Comparison of ENCODE assay signal across 1 cellular context in the genomic region with DNA sequence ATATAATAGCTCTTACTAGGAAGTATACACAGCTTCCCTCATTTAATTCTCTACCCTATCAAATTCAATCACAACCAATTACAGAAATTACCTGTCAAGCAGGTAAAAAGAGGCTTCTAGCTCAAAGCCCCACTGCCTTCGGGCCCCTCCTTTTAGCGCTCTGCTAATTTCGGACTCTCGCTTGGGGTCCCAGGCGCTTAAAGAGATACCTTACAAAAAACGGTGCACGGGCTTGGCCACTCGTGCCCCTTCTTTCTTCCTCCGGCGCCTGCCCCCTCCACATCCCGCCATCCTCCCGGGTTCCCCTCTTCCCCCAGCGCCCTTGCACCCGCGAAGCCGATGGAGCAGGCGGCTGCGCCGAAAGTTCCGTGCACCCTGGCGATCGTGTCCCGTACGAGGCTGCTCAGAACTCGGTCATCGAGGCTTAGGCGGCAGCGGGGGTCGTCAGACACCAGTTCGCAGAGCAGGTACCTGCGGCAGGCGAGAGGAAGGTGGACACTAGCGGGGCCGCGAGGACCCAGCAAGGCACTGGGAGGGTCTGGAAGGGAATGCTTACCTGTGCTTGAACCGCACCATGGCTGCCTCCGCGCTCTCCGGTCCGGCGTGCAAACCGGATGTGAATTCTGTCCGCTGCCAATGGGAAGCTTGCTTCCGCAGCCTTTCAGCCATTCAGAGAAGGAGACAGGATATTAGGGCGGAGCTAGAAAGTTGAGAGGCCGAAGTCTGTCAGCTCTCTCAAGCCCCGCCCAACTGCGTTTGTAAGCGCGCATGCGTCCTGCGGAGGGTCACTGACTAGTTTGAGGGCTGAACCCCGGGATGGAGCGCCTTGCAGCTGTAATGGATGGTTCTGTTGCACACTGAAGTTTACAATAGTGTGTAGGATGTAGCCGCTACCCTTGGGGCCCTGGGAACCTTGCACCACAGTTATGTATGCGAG.
A peak's percentile ranks its signal among the peaks of the same experiment; 100 is the strongest.
TF ChIP-seq lines count a peak whose summit lies in the region.

A gene with protein sequence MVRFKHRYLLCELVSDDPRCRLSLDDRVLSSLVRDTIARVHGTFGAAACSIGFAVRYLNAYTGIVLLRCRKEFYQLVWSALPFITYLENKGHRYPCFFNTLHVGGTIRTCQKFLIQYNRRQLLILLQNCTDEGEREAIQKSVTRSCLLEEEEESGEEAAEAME (minus strand): TSS at position 616 of the 937 bp plus-strand sequence. CDS start 40 bp downstream, at position 576.

TF ChIP-seq in WTC11, 78 proteins besides CTCF, POLR2A, EP300 and RAD21 (continued from another document and continues in another):
- TF ChIP-seq, protein P1, sequence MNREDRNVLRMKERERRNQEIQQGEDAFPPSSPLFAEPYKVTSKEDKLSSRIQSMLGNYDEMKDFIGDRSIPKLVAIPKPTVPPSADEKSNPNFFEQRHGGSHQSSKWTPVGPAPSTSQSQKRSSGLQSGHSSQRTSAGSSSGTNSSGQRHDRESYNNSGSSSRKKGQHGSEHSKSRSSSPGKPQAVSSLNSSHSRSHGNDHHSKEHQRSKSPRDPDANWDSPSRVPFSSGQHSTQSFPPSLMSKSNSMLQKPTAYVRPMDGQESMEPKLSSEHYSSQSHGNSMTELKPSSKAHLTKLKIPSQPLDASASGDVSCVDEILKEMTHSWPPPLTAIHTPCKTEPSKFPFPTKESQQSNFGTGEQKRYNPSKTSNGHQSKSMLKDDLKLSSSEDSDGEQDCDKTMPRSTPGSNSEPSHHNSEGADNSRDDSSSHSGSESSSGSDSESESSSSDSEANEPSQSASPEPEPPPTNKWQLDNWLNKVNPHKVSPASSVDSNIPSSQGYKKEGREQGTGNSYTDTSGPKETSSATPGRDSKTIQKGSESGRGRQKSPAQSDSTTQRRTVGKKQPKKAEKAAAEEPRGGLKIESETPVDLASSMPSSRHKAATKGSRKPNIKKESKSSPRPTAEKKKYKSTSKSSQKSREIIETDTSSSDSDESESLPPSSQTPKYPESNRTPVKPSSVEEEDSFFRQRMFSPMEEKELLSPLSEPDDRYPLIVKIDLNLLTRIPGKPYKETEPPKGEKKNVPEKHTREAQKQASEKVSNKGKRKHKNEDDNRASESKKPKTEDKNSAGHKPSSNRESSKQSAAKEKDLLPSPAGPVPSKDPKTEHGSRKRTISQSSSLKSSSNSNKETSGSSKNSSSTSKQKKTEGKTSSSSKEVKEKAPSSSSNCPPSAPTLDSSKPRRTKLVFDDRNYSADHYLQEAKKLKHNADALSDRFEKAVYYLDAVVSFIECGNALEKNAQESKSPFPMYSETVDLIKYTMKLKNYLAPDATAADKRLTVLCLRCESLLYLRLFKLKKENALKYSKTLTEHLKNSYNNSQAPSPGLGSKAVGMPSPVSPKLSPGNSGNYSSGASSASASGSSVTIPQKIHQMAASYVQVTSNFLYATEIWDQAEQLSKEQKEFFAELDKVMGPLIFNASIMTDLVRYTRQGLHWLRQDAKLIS (CRISPR knock-in tag; IDR thresholded peaks at IDR 0.05; ENCODE audit: borderline replicate concordance): peak; percentile 81; the same call in 1 of the 2 replicates
- TF ChIP-seq ZNF671 (CRISPR knock-in tag; IDR thresholded peaks at IDR 0.05): no peak; the same call in 1 of the 2 replicates
- TF ChIP-seq ETV6 (CRISPR knock-in tag; IDR thresholded peaks at IDR 0.05): 0 out of 2 replicates have a peak, but pooled peaks have one; percentile 80
- TF ChIP-seq TP53 (CRISPR knock-in tag; IDR thresholded peaks at IDR 0.05): no peak
- no peak for TF ChIP-seq FOXJ3 (CRISPR knock-in tag; IDR thresholded peaks at IDR 0.05; ENCODE audit: borderline replicate concordance)
- no peak for TF ChIP-seq ELF4 (CRISPR knock-in tag; IDR thresholded peaks at IDR 0.05; ENCODE audit: low read depth)
- TF ChIP-seq, protein P2, sequence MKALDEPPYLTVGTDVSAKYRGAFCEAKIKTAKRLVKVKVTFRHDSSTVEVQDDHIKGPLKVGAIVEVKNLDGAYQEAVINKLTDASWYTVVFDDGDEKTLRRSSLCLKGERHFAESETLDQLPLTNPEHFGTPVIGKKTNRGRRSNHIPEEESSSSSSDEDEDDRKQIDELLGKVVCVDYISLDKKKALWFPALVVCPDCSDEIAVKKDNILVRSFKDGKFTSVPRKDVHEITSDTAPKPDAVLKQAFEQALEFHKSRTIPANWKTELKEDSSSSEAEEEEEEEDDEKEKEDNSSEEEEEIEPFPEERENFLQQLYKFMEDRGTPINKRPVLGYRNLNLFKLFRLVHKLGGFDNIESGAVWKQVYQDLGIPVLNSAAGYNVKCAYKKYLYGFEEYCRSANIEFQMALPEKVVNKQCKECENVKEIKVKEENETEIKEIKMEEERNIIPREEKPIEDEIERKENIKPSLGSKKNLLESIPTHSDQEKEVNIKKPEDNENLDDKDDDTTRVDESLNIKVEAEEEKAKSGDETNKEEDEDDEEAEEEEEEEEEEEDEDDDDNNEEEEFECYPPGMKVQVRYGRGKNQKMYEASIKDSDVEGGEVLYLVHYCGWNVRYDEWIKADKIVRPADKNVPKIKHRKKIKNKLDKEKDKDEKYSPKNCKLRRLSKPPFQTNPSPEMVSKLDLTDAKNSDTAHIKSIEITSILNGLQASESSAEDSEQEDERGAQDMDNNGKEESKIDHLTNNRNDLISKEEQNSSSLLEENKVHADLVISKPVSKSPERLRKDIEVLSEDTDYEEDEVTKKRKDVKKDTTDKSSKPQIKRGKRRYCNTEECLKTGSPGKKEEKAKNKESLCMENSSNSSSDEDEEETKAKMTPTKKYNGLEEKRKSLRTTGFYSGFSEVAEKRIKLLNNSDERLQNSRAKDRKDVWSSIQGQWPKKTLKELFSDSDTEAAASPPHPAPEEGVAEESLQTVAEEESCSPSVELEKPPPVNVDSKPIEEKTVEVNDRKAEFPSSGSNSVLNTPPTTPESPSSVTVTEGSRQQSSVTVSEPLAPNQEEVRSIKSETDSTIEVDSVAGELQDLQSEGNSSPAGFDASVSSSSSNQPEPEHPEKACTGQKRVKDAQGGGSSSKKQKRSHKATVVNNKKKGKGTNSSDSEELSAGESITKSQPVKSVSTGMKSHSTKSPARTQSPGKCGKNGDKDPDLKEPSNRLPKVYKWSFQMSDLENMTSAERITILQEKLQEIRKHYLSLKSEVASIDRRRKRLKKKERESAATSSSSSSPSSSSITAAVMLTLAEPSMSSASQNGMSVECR (CRISPR knock-in tag; IDR thresholded peaks at IDR 0.05; ENCODE audit: borderline replicate concordance): peak; percentile 89; the same call in 1 of the 2 replicates
- no peak for TF ChIP-seq JAZF1 (CRISPR knock-in tag; IDR thresholded peaks at IDR 0.05)
- TF ChIP-seq, protein P3, sequence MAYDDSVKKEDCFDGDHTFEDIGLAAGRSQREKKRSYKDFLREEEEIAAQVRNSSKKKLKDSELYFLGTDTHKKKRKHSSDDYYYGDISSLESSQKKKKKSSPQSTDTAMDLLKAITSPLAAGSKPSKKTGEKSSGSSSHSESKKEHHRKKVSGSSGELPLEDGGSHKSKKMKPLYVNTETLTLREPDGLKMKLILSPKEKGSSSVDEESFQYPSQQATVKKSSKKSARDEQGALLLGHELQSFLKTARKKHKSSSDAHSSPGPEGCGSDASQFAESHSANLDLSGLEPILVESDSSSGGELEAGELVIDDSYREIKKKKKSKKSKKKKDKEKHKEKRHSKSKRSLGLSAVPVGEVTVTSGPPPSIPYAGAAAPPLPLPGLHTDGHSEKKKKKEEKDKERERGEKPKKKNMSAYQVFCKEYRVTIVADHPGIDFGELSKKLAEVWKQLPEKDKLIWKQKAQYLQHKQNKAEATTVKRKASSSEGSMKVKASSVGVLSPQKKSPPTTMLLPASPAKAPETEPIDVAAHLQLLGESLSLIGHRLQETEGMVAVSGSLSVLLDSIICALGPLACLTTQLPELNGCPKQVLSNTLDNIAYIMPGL (CRISPR knock-in tag; IDR thresholded peaks at IDR 0.05): peak; percentile 85; the same call in 1 of the 2 replicates
- TF ChIP-seq, protein P4, sequence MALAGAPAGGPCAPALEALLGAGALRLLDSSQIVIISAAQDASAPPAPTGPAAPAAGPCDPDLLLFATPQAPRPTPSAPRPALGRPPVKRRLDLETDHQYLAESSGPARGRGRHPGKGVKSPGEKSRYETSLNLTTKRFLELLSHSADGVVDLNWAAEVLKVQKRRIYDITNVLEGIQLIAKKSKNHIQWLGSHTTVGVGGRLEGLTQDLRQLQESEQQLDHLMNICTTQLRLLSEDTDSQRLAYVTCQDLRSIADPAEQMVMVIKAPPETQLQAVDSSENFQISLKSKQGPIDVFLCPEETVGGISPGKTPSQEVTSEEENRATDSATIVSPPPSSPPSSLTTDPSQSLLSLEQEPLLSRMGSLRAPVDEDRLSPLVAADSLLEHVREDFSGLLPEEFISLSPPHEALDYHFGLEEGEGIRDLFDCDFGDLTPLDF (CRISPR knock-in tag; IDR thresholded peaks at IDR 0.05): peak; percentile 68; the same call in 1 of the 2 replicates
- 0 out of 2 replicates have a peak, but pooled peaks have one; percentile 26 for TF ChIP-seq JUN (CRISPR knock-in tag; IDR thresholded peaks at IDR 0.05)
- TF ChIP-seq RORB (CRISPR knock-in tag; IDR thresholded peaks at IDR 0.05): no peak
- TF ChIP-seq CREB1 (CRISPR knock-in tag; IDR thresholded peaks at IDR 0.05): no peak
- TF ChIP-seq, protein P5, sequence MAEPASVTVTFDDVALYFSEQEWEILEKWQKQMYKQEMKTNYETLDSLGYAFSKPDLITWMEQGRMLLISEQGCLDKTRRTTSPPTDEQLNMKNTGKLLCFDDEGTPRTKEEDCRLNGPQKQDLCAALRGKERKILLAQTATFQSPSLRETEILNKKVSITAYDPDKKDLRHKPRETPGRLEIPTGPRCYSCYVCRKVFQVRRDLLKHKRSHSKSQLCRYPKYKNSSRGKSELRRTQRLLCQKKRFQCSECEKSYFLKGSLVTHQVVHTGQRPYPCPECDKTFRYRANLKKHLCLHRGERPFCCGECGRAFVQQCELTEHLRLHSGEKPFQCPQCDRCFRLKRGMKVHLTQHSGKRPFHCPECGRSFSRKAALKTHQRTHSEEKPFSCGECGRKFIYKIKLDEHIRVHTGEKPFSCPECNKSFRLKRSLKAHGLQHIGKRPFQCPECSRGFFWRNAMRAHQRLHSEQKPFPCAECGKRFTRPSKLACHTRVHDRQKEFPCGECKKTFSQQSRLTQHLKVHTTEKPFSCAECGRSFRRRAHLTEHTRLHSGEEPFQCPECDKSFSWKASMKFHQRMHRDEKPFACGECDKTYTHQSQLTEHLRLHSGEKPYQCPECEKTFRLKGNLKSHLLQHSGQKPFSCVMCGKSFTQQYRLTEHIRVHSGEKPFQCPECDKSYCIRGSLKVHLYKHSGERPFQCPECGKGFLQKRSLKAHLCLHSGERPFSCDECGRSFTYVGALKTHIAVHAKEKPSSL (CRISPR knock-in tag; conservative IDR thresholded peaks at IDR 0.05): 0 out of 2 replicates have a peak, but pooled peaks have one; percentile 52
- TF ChIP-seq, protein P6, sequence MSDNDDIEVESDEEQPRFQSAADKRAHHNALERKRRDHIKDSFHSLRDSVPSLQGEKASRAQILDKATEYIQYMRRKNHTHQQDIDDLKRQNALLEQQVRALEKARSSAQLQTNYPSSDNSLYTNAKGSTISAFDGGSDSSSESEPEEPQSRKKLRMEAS (CRISPR knock-in tag; IDR thresholded peaks at IDR 0.05): peak; percentile 87
- TF ChIP-seq HMGA2 (CRISPR knock-in tag; IDR thresholded peaks at IDR 0.05): no peak
- TF ChIP-seq ZNF416 (CRISPR knock-in tag; IDR thresholded peaks at IDR 0.05): 0 out of 2 replicates have a peak, but pooled peaks have one; percentile 62
- TF ChIP-seq, protein P7, sequence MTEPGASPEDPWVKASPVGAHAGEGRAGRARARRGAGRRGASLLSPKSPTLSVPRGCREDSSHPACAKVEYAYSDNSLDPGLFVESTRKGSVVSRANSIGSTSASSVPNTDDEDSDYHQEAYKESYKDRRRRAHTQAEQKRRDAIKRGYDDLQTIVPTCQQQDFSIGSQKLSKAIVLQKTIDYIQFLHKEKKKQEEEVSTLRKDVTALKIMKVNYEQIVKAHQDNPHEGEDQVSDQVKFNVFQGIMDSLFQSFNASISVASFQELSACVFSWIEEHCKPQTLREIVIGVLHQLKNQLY (CRISPR knock-in tag; IDR thresholded peaks at IDR 0.05): no peak
- TF ChIP-seq ZNF317 (CRISPR knock-in tag; IDR thresholded peaks at IDR 0.05; ENCODE audit: borderline replicate concordance, low read depth): no peak
- TF ChIP-seq, protein P8, sequence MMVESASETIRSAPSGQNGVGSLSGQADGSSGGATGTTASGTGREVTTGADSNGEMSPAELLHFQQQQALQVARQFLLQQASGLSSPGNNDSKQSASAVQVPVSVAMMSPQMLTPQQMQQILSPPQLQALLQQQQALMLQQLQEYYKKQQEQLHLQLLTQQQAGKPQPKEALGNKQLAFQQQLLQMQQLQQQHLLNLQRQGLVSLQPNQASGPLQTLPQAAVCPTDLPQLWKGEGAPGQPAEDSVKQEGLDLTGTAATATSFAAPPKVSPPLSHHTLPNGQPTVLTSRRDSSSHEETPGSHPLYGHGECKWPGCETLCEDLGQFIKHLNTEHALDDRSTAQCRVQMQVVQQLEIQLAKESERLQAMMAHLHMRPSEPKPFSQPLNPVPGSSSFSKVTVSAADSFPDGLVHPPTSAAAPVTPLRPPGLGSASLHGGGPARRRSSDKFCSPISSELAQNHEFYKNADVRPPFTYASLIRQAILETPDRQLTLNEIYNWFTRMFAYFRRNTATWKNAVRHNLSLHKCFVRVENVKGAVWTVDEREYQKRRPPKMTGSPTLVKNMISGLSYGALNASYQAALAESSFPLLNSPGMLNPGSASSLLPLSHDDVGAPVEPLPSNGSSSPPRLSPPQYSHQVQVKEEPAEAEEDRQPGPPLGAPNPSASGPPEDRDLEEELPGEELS (CRISPR knock-in tag; IDR thresholded peaks at IDR 0.05): peak; percentile 94
- TF ChIP-seq, protein P9, sequence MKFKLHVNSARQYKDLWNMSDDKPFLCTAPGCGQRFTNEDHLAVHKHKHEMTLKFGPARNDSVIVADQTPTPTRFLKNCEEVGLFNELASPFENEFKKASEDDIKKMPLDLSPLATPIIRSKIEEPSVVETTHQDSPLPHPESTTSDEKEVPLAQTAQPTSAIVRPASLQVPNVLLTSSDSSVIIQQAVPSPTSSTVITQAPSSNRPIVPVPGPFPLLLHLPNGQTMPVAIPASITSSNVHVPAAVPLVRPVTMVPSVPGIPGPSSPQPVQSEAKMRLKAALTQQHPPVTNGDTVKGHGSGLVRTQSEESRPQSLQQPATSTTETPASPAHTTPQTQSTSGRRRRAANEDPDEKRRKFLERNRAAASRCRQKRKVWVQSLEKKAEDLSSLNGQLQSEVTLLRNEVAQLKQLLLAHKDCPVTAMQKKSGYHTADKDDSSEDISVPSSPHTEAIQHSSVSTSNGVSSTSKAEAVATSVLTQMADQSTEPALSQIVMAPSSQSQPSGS (CRISPR knock-in tag; IDR thresholded peaks at IDR 0.05; ENCODE audit: borderline replicate concordance, low read depth): no peak
- TF ChIP-seq MXD4 (CRISPR knock-in tag; IDR thresholded peaks at IDR 0.05; ENCODE audit: borderline replicate concordance): no peak
- TF ChIP-seq, protein P10, sequence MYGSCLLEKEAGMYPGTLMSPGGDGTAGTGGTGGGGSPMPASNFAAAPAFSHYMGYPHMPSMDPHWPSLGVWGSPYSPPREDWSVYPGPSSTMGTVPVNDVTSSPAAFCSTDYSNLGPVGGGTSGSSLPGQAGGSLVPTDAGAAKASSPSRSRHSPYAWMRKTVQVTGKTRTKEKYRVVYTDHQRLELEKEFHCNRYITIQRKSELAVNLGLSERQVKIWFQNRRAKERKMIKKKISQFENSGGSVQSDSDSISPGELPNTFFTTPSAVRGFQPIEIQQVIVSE (CRISPR knock-in tag; IDR thresholded peaks at IDR 0.05; ENCODE audit: borderline replicate concordance): no peak
- TF ChIP-seq ZNF232 (CRISPR knock-in tag; IDR thresholded peaks at IDR 0.05): peak; percentile 87; the same call in 1 of the 2 replicates
- no peak for TF ChIP-seq TCF7 (CRISPR knock-in tag; IDR thresholded peaks at IDR 0.05; ENCODE audit: low read depth)
- TF ChIP-seq, protein P11, sequence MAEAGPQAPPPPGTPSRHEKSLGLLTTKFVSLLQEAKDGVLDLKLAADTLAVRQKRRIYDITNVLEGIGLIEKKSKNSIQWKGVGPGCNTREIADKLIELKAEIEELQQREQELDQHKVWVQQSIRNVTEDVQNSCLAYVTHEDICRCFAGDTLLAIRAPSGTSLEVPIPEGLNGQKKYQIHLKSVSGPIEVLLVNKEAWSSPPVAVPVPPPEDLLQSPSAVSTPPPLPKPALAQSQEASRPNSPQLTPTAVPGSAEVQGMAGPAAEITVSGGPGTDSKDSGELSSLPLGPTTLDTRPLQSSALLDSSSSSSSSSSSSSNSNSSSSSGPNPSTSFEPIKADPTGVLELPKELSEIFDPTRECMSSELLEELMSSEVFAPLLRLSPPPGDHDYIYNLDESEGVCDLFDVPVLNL (CRISPR knock-in tag; IDR thresholded peaks at IDR 0.05; ENCODE audit: borderline replicate concordance, low read depth): no peak
- no peak for TF ChIP-seq ZBTB21 (CRISPR knock-in tag; IDR thresholded peaks at IDR 0.05; ENCODE audit: borderline replicate concordance)
